In genomic region chr4:13860126-13860525, GRCh38 we compare ENCODE assay signal across 1 cellular context.
TF ChIP-seq lines count a peak whose summit lies in the region.

No MANE protein-coding gene starts in this region.

TF ChIP-seq in SK-N-SH, 30 proteins besides CTCF, POLR2A, EP300 and RAD21 (continued from another document):
- TF ChIP-seq POLR2AphosphoS5 (IDR thresholded peaks at IDR 0.05; ENCODE audit: low read depth, low read length), result no peak
